17 cellular contexts compared by ENCODE assay signal in genomic region chr14:37623552-37623951, GRCh38.
DNase-seq lines count a peak whose midpoint lies in the region; ATAC-seq and TF ChIP-seq lines count a peak whose summit lies in the region.
"Had no signal": no experiment of that assay in that cellular context is flagged by ENCODE, and none has a peak within 500 bp of the region (broad histone marks: within the 10 kb centered on the region; RNA-seq: fewer than 3 reads in every experiment).

No MANE protein-coding gene starts in this region.

- no peak for TF ChIP-seq CTCF in VCaP (conservative IDR thresholded peaks at IDR 0.05)

- DNase-seq in ACHN (peak; percentile 29), HS-5 (ENCODE audit: low read depth) (peak; percentile 77), fibroblast of the conjunctiva (ENCODE audit: low read depth) (peak; percentile 70)
- no peak for DNase-seq in activated T-cell treated with anti-CD3 and anti-CD28 coated beads, Interleukin-2, amount 50 U/mL, for 48 hours
- DNase-seq: activated B cell treated with CpG ODN at 0.5 μM for 24 hours; activated effector memory CD4-positive, alpha-beta T cell treated with Interleukin-2 at 50 U/mL for 16 hours; CD4-positive, alpha-beta memory T cell; dorsolateral prefrontal cortex; naive B cell; NCI-H1930; SIG-M5 had no signal

- H3K27ac ChIP-seq in VCaP = peak overlapping the region; percentile 21; the same call in 1 of the 2 replicates
- H3K27ac ChIP-seq: dorsolateral prefrontal cortex, HL-60 had no signal

- ATAC-seq in GM18909 (IDR thresholded peaks at IDR 0.05; ENCODE audit: poor library complexity, unreplicated experiment) (no peak), GM18858 (IDR thresholded peaks at IDR 0.05; ENCODE audit: unreplicated experiment) (no peak), HG03045 (IDR thresholded peaks at IDR 0.05; ENCODE audit: unreplicated experiment) (no peak)
- ATAC-seq: GM12878 had no signal

- in situ Hi-C loops in ACHN (cut with HindIII; ENCODE audit: low pct_ligation_motif_present, low pct_unique_long_range_greater_than_20kb, low sequenced_read_pairs) = no loop called here

Comparison
In these comparisons a context has a peak if more than half of its experiments do, and no peak if none do; other contexts are left out.
1. DNase-seq: peak in ACHN (single experiment), HS-5 (single experiment) and fibroblast of the conjunctiva (single experiment); none in activated T-cell treated with anti-CD3 and anti-CD28 coated beads, Interleukin-2, amount 50 U/mL, for 48 hours (0 of 2).